1 cellular context compared by ENCODE assay signal in the genomic region with DNA sequence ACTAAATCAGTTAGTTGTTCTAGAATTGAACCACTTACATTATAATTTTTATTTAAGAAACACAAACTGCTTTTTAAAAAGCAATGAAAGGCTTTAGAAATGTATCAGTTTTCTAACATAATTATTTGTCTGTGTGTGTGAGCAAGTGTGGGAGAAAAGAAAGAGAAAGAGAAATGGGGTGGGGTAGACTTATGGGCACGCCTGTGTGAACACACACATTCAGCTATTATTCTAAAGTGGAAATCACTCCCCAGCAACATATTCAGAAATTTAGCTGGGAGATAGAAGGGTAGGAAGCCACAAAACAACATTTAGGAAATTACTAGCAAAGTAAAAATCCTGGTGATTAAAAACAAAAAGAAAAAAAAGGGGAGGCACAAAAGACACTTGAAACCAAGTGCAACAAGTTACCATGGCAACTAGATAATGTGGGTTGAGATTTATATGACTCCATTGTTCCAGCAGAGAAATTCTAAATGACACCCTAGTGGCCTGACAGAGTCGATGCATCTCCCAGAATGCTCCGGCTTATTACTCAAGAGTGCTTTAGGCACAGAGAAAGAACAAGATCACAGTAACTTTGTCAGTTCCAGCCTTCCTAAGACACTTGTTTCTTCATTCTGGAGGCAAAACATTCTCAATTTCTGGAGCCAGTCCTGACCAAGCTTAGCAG.
TF ChIP-seq lines count a peak whose summit lies in the region.

No MANE protein-coding gene starts in this region.

TF ChIP-seq in K562, 482 proteins besides CTCF, POLR2A, EP300 and RAD21 (continued from another document):
- TF ChIP-seq, protein P1, sequence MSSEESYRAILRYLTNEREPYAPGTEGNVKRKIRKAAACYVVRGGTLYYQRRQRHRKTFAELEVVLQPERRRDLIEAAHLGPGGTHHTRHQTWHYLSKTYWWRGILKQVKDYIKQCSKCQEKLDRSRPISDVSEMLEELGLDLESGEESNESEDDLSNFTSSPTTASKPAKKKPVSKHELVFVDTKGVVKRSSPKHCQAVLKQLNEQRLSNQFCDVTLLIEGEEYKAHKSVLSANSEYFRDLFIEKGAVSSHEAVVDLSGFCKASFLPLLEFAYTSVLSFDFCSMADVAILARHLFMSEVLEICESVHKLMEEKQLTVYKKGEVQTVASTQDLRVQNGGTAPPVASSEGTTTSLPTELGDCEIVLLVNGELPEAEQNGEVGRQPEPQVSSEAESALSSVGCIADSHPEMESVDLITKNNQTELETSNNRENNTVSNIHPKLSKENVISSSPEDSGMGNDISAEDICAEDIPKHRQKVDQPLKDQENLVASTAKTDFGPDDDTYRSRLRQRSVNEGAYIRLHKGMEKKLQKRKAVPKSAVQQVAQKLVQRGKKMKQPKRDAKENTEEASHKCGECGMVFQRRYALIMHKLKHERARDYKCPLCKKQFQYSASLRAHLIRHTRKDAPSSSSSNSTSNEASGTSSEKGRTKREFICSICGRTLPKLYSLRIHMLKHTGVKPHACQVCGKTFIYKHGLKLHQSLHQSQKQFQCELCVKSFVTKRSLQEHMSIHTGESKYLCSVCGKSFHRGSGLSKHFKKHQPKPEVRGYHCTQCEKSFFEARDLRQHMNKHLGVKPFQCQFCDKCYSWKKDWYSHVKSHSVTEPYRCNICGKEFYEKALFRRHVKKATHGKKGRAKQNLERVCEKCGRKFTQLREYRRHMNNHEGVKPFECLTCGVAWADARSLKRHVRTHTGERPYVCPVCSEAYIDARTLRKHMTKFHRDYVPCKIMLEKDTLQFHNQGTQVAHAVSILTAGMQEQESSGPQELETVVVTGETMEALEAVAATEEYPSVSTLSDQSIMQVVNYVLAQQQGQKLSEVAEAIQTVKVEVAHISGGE (CRISPR knock-in tag; IDR thresholded peaks at IDR 0.05): no peak
